ENCODE assay signal across 17 cellular contexts in the genomic region with DNA sequence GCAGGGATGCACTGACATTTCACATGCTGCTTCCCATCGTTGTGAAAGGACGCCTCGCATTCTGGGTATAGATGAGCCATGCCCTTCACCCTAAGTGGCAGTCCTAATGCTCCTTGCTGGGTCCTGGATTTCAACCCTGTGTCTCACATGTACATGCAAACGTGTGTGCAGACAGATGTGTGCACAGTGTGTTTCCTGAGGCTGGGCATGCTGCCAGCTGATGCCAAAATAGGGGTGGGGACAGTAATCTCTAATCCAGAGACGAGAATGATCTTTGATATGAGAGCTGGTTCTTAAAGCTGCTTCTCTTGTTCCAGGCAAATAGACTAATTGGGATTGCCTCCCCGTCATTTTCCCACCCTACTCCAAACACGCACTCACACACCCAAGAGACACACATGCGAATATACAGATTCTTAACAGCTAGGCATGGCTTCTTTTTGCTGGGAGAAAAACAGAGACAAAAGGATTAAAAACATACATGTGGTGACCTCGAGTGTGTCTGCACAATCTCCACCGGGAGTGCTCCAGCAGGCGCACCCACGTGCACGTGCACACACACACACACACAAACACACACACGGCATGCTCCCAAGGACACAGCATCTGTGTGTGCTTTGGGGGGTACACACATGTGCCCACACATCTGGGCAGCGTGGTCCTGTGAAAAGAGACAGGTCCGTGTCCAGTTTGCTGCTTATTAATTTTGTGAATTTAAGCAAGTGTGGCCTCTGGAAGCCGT.
DNase-seq lines count a peak whose midpoint lies in the region; ATAC-seq and TF ChIP-seq lines count a peak whose summit lies in the region.
"Had no signal": no experiment of that assay in that cellular context is flagged by ENCODE, and none has a peak within 500 bp of the region (broad histone marks: within the 10 kb centered on the region; RNA-seq: fewer than 3 reads in every experiment).

No MANE protein-coding gene starts in this region.

- no peaks in the 10 kb centered on the region for H3K36me3 ChIP-seq in endodermal cell (ENCODE audit: control insufficient read depth, insufficient read depth, low read length)
- H3K36me3 ChIP-seq in prostate gland: no peaks in the 10 kb centered on the region
- no peaks in the 10 kb centered on the region for H3K36me3 ChIP-seq in CD8-positive, alpha-beta memory T cell (ENCODE audit: insufficient read depth, low read length)

- H3K4me3 ChIP-seq in endodermal cell (ENCODE audit: low read length) (no peak overlapping the region), prostate gland (no peak overlapping the region)
- no peak overlapping the region for H3K4me3 ChIP-seq in CD8-positive, alpha-beta memory T cell (ENCODE audit: low read length)

- DNase-seq in NCI-H2081 (lab: John Stamatoyannopoulos, UW) (peak; percentile 20 to 69), NCI-H2081 treated with DMSO at 0.1 percent for 48 hours (lab: John Stamatoyannopoulos, UW) (no peak), NCI-H2227 treated with DMSO at 0.1 percent for 48 hours (lab: John Stamatoyannopoulos, UW) (peak; percentile 65), endodermal cell (no peak), prostate gland (ENCODE audit: low spot score) (no peak)
- no peak for DNase-seq in activated CD8-positive, alpha-beta T cell treated with anti-CD3 and anti-CD28 coated beads for 36 hours
- DNase-seq in CD8-positive, alpha-beta memory T cell: no peak
- DNase-seq: activated CD8-positive, alpha-beta T cell treated with anti-CD3 and anti-CD28 coated beads, Interleukin-2, amount 10 ng/mL, durations not matched to agents 7 days and 5 days; activated naive CD8-positive, alpha-beta T cell treated with anti-CD3 and anti-CD28 coated beads, Interleukin-2, amount 10 ng/mL, durations not matched to agents 7 days and 5 days; CD4-positive, alpha-beta memory T cell; EL; foreskin fibroblast; NCI-H2107; right cardiac atrium had no signal

- peak overlapping the region; percentile 49 for H3K27ac ChIP-seq in endodermal cell (ENCODE audit: low read depth, low read length)
- H3K27ac ChIP-seq in prostate gland: peak overlapping the region; percentile 18 to 56
- H3K27ac ChIP-seq in CD8-positive, alpha-beta memory T cell (ENCODE audit: low read depth, low read length): no peak overlapping the region

- peaks cover 32% of the 10 kb centered on the region for H3K4me1 Mint-ChIP-seq in endodermal cell
- peaks cover 8% of the 10 kb centered on the region for H3K4me1 Mint-ChIP-seq in activated CD8-positive, alpha-beta T cell treated with anti-CD3 and anti-CD28 coated beads for 36 hours (ENCODE audit: low read depth)
- H3K4me1 Mint-ChIP-seq in CD8-positive, alpha-beta memory T cell: peaks cover 0 to 11% (median 5%) of the 10 kb centered on the region in 3 donors

- CTCF ChIA-PET in activated CD8-positive, alpha-beta T cell treated with anti-CD3 and anti-CD28 coated beads for 36 hours (lab: Charles Lee): no interaction called here
- CTCF ChIA-PET in CD8-positive, alpha-beta memory T cell (lab: Charles Lee): no interaction called here

- TF ChIP-seq POLR2A in prostate gland (IDR thresholded peaks at IDR 0.05): no peak

- H3K27ac Mint-ChIP-seq in endodermal cell: no peak overlapping the region
- no peak overlapping the region for H3K27ac Mint-ChIP-seq in activated CD8-positive, alpha-beta T cell treated with anti-CD3 and anti-CD28 coated beads for 36 hours
- no peak overlapping the region for H3K27ac Mint-ChIP-seq in CD8-positive, alpha-beta memory T cell
- H3K27ac Mint-ChIP-seq: activated CD8-positive, alpha-beta T cell treated with anti-CD3 and anti-CD28 coated beads, Interleukin-2, amount 10 ng/mL, durations not matched to agents 7 days and 5 days; activated naive CD8-positive, alpha-beta T cell treated with anti-CD3 and anti-CD28 coated beads, Interleukin-2, amount 10 ng/mL, durations not matched to agents 7 days and 5 days; activated T-helper 1 cell treated with anti-CD3 and anti-CD28 coated beads, Interleukin-12 subunit alpha, Interleukin-12 subunit beta, Interleukin-2, Interleukin-4 antibody, amounts not matched to agents 30 ng/mL and 10 ng/mL and 1 ng/mL, durations not matched to agents 14 hours and 24 hours and 36 hours; stimulated activated memory B cell treated with anti-CD40 and anti-IgM and Interleukin-4, amounts not matched to agents 10 μg/mL and 1 μg/mL and 100 μg/mL, for 72 hours had no signal

- TF ChIP-seq CTCF in endodermal cell (conservative IDR thresholded peaks at IDR 0.05) (no peak), prostate gland (IDR thresholded peaks at IDR 0.05) (no peak)
- no peak for TF ChIP-seq CTCF in activated CD8-positive, alpha-beta T cell treated with anti-CD3 and anti-CD28 coated beads for 36 hours (IDR thresholded peaks at IDR 0.05)

- POLR2A ChIA-PET in activated CD8-positive, alpha-beta T cell treated with anti-CD3 and anti-CD28 coated beads for 36 hours (lab: Charles Lee): no interaction called here
- POLR2A ChIA-PET in CD8-positive, alpha-beta memory T cell (lab: Charles Lee): no interaction called here

- H3K9ac ChIP-seq in endodermal cell (ENCODE audit: extremely low read depth, low read length, poor library complexity, severe bottlenecking): no peak overlapping the region

- H3K36me3 Mint-ChIP-seq in endodermal cell (ENCODE audit: low read depth): no peaks in the 10 kb centered on the region
- H3K36me3 Mint-ChIP-seq in activated CD8-positive, alpha-beta T cell treated with anti-CD3 and anti-CD28 coated beads for 36 hours (ENCODE audit: low read depth): no peaks in the 10 kb centered on the region
- no peaks in the 10 kb centered on the region for H3K36me3 Mint-ChIP-seq in CD8-positive, alpha-beta memory T cell
- H3K36me3 Mint-ChIP-seq: activated naive CD8-positive, alpha-beta T cell treated with anti-CD3 and anti-CD28 coated beads, Interleukin-2, amount 10 ng/mL, durations not matched to agents 7 days and 5 days; CD4-positive, alpha-beta memory T cell; stimulated activated memory B cell treated with anti-CD40 and anti-IgM and Interleukin-4, amounts not matched to agents 10 μg/mL and 1 μg/mL and 100 μg/mL, for 72 hours had no signal

- H3K9me3 ChIP-seq in endodermal cell (ENCODE audit: control insufficient read depth, low read length) (no peaks in the 10 kb centered on the region), prostate gland (no peaks in the 10 kb centered on the region)
- no peaks in the 10 kb centered on the region for H3K9me3 ChIP-seq in CD8-positive, alpha-beta memory T cell (ENCODE audit: low read length)

- H3K4me1 ChIP-seq in endodermal cell (ENCODE audit: control insufficient read depth, insufficient read depth, low read length) (peaks cover 5% of the 10 kb centered on the region), prostate gland (replicated peaks) (peaks cover 10% of the 10 kb centered on the region)
- H3K4me1 ChIP-seq in CD8-positive, alpha-beta memory T cell (ENCODE audit: insufficient read depth, low read length): peaks cover 6% of the 10 kb centered on the region

- no peak for ATAC-seq in GM19452 (IDR thresholded peaks at IDR 0.05; ENCODE audit: unreplicated experiment)
- ATAC-seq in activated CD8-positive, alpha-beta T cell treated with anti-CD3 and anti-CD28 coated beads for 36 hours: no peak
- ATAC-seq: activated CD8-positive, alpha-beta T cell treated with anti-CD3 and anti-CD28 coated beads, Interleukin-2, amount 10 ng/mL, durations not matched to agents 7 days and 5 days; right cardiac atrium had no signal

- H3K27me3 ChIP-seq in endodermal cell (ENCODE audit: control insufficient read depth, insufficient read depth, low read length, poor library complexity, severe bottlenecking) (no peaks in the 10 kb centered on the region), prostate gland (replicated peaks; ENCODE audit: insufficient read depth) (no peaks in the 10 kb centered on the region)
- peaks cover 18% of the 10 kb centered on the region for H3K27me3 ChIP-seq in CD8-positive, alpha-beta memory T cell (ENCODE audit: insufficient read depth, low read length, poor library complexity, severe bottlenecking)

- intact Hi-C loops in prostate gland (cut with DNase I): no loop called here
- intact Hi-C loops in activated CD8-positive, alpha-beta T cell treated with anti-CD3 and anti-CD28 coated beads for 36 hours (cut with micrococcal nuclease): no loop called here

- peaks cover 2% of the 10 kb centered on the region for H3K9me3 Mint-ChIP-seq in endodermal cell
- no peaks in the 10 kb centered on the region for H3K9me3 Mint-ChIP-seq in activated CD8-positive, alpha-beta T cell treated with anti-CD3 and anti-CD28 coated beads for 36 hours
- H3K9me3 Mint-ChIP-seq in CD8-positive, alpha-beta memory T cell: peaks cover 0 to 4% (median 0%) of the 10 kb centered on the region in 5 donors
- H3K9me3 Mint-ChIP-seq: activated naive CD8-positive, alpha-beta T cell treated with anti-CD3 and anti-CD28 coated beads, Interleukin-2, amount 10 ng/mL, durations not matched to agents 7 days and 5 days; activated T-helper 1 cell treated with anti-CD3 and anti-CD28 coated beads, Interleukin-12 subunit alpha, Interleukin-12 subunit beta, Interleukin-2, Interleukin-4 antibody, amounts not matched to agents 30 ng/mL and 10 ng/mL and 1 ng/mL, durations not matched to agents 14 hours and 24 hours and 36 hours; stimulated activated memory B cell treated with anti-CD40 and anti-IgM and Interleukin-4, amounts not matched to agents 10 μg/mL and 1 μg/mL and 100 μg/mL, for 72 hours had no signal

- H3K4me3 Mint-ChIP-seq in endodermal cell: no peak overlapping the region
- no peak overlapping the region for H3K4me3 Mint-ChIP-seq in activated CD8-positive, alpha-beta T cell treated with anti-CD3 and anti-CD28 coated beads for 36 hours
- no peak overlapping the region for H3K4me3 Mint-ChIP-seq in CD8-positive, alpha-beta memory T cell
- H3K4me3 Mint-ChIP-seq: activated CD8-positive, alpha-beta T cell treated with anti-CD3 and anti-CD28 coated beads, Interleukin-2, amount 10 ng/mL, durations not matched to agents 7 days and 5 days; activated naive CD8-positive, alpha-beta T cell treated with anti-CD3 and anti-CD28 coated beads, Interleukin-2, amount 10 ng/mL, durations not matched to agents 7 days and 5 days; activated T-helper 1 cell treated with anti-CD3 and anti-CD28 coated beads, Interleukin-12 subunit alpha, Interleukin-12 subunit beta, Interleukin-2, Interleukin-4 antibody, amounts not matched to agents 30 ng/mL and 10 ng/mL and 1 ng/mL, durations not matched to agents 14 hours and 24 hours and 36 hours; CD4-positive, alpha-beta memory T cell; stimulated activated memory B cell treated with anti-CD40 and anti-IgM and Interleukin-4, amounts not matched to agents 10 μg/mL and 1 μg/mL and 100 μg/mL, for 72 hours had no signal

- H3K27me3 Mint-ChIP-seq in endodermal cell (ENCODE audit: insufficient read depth): peaks cover 21% of the 10 kb centered on the region
- H3K27me3 Mint-ChIP-seq in activated CD8-positive, alpha-beta T cell treated with anti-CD3 and anti-CD28 coated beads for 36 hours: peaks cover 40% of the 10 kb centered on the region
- peaks cover 35 to 79% of the 10 kb centered on the region in 2 donors for H3K27me3 Mint-ChIP-seq in CD8-positive, alpha-beta memory T cell

- 92 to 96% methylated on average over 9 to 17 of the region's 17 CpGs for WGBS in endodermal cell (ENCODE audit: insufficient coverage in 1 of 2, insufficient read length in 1 of 2), 2 experiments
- WGBS in prostate gland: 38% methylated on average over 17 of the region's 17 CpGs

Comparison
In these comparisons a context has a peak if more than half of its experiments do, and no peak if none do; other contexts are left out.
1. DNase-seq: peak in NCI-H2081 (2 of 2) and NCI-H2227 treated with DMSO at 0.1 percent for 48 hours (single experiment); none in NCI-H2081 treated with DMSO at 0.1 percent for 48 hours (single experiment), endodermal cell (single experiment), prostate gland (single experiment), activated CD8-positive, alpha-beta T cell treated with anti-CD3 and anti-CD28 coated beads for 36 hours (single experiment) and CD8-positive, alpha-beta memory T cell (0 of 5).